Comparison of ENCODE assay signal across 11 cellular contexts in the genomic region with DNA sequence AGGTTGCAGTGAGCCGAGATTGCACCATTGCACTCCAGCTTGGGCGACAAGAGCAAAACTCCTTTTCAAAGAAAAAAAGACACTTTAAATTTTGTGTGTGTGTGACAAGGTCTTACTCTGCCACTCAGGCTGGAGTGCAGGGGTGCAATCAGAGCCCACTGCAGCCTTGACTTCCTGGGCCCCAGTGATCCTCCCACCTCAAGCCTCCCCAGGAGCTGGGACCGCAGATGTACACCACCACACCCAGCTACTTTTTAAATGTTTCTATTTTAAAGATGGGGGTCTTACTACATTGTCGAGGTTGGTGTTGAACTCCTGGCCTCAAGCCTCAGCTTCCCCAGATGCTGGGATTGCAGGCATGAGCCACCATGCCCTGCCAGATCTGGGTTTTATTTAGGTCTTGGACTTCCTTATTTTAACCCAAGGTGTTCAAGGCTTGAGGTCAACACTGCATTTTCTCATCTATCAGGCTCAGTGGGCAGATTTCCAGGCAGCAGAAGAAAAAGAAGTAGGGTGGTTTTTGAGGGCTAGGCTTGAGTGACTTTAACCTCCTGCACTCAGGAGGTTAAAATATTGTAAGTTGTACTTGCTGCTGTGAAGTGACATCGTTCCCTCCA.
A peak's percentile ranks its signal among the peaks of the same experiment; 100 is the strongest.
DNase-seq lines count a peak whose midpoint lies in the region; ATAC-seq and TF ChIP-seq lines count a peak whose summit lies in the region.
"Had no signal": no experiment of that assay in that cellular context is flagged by ENCODE, and none has a peak within 500 bp of the region (broad histone marks: within the 10 kb centered on the region; RNA-seq: fewer than 3 reads in every experiment).

No MANE protein-coding gene starts in this region.

- no peaks in the 10 kb centered on the region for H3K9me3 Mint-ChIP-seq in activated B cell treated with CpG ODN at 0.5 μM for 24 hours

- no peak for TF ChIP-seq CTCF in activated B cell treated with CpG ODN at 0.5 μM for 24 hours (IDR thresholded peaks at IDR 0.05)

- intact Hi-C loops in activated B cell treated with CpG ODN at 0.5 μM for 24 hours (cut with micrococcal nuclease): no loop called here

- POLR2A ChIA-PET in activated B cell treated with CpG ODN at 0.5 μM for 24 hours (lab: Charles Lee): interaction anchor here (1.3 kb wide), 1 partner anchor 8 kb away, joined by 5 read pairs; no protein-coding TSS in a partner anchor

- no peak overlapping the region for H3K4me3 ChIP-seq in BLaER1 treated with 17β-estradiol and CSF1 and Interleukin-3, amounts not matched to agents 10 nM and 100 nM

- H3K4me3 Mint-ChIP-seq in activated B cell treated with CpG ODN at 0.5 μM for 24 hours: peak overlapping the region; percentile 64

- no peaks in the 10 kb centered on the region for H3K27me3 Mint-ChIP-seq in activated B cell treated with CpG ODN at 0.5 μM for 24 hours

- no peaks in the 10 kb centered on the region; a peak in 1 of 22 replicates for H4K20me1 ChIP-seq in BLaER1 treated with 17β-estradiol and CSF1 and Interleukin-3, amounts not matched to agents 10 nM and 100 nM

- H3K4me1 Mint-ChIP-seq in activated B cell treated with CpG ODN at 0.5 μM for 24 hours: peaks cover 41% of the 10 kb centered on the region

- peak overlapping the region; percentile 79 for H3K27ac Mint-ChIP-seq in activated B cell treated with CpG ODN at 0.5 μM for 24 hours

- H3K27ac ChIP-seq in BLaER1 treated with 17β-estradiol and CSF1 and Interleukin-3, amounts not matched to agents 10 nM and 100 nM: no peak overlapping the region
- H3K27ac ChIP-seq: neutrophil had no signal

- DNase-seq in activated B cell treated with CpG ODN at 0.5 μM for 24 hours (no peak), LoVo (ENCODE audit: low spot score) (no peak), kidney tubule cell (ENCODE audit: low spot score) (no peak), NCI-H82 (lab: John Stamatoyannopoulos, UW) (no peak)
- no peak for DNase-seq in stimulated activated CD4-positive, alpha-beta T cell treated with anti-CD3 and anti-CD28 coated beads, Interleukin-15, amount 100 ng/mL, for 24 hours
- DNase-seq: NCI-H2029, T1000 had no signal

- peaks cover 7 to 19% (median 17%) of the 10 kb centered on the region in 10 experiments; a peak in 19 of 20 replicates for H3K4me1 ChIP-seq in BLaER1 treated with 17β-estradiol and CSF1 and Interleukin-3, amounts not matched to agents 10 nM and 100 nM

- H3K4me2 ChIP-seq in BLaER1 treated with 17β-estradiol and CSF1 and Interleukin-3, amounts not matched to agents 10 nM and 100 nM: peak overlapping the region; percentile 4 to 75 (median 57); a peak in 21 of 22 replicates

- H3K36me3 Mint-ChIP-seq in activated B cell treated with CpG ODN at 0.5 μM for 24 hours (ENCODE audit: low read depth): peaks cover 37% of the 10 kb centered on the region

- peak overlapping the region in 2 of 11 experiments; percentile 27 to 30; a peak in 2 of 22 replicates for H3K9ac ChIP-seq in BLaER1 treated with 17β-estradiol and CSF1 and Interleukin-3, amounts not matched to agents 10 nM and 100 nM

- no peaks in the 10 kb centered on the region; a peak in 2 of 22 replicates for H3K36me3 ChIP-seq in BLaER1 treated with 17β-estradiol and CSF1 and Interleukin-3, amounts not matched to agents 10 nM and 100 nM
- H3K36me3 ChIP-seq: neutrophil had no signal

- no peaks in the 10 kb centered on the region for H3K27me3 ChIP-seq in BLaER1 treated with 17β-estradiol and CSF1 and Interleukin-3, amounts not matched to agents 10 nM and 100 nM

- H3K9me3 ChIP-seq in BLaER1 treated with 17β-estradiol and CSF1 and Interleukin-3, amounts not matched to agents 10 nM and 100 nM (replicated peaks in 1 of 11): peaks cover under 1 to 21% (median 4%) of the 10 kb centered on the region in 11 experiments; a peak in 17 of 22 replicates
- H3K9me3 ChIP-seq: neutrophil had no signal

- peak; percentile 62 for ATAC-seq in GM18907 (IDR thresholded peaks at IDR 0.05; ENCODE audit: unreplicated experiment)
- peak; percentile 87 for ATAC-seq in HG02981 (IDR thresholded peaks at IDR 0.05; ENCODE audit: unreplicated experiment)
- peak; percentile 67 for ATAC-seq in activated B cell treated with CpG ODN at 0.5 μM for 24 hours (ENCODE audit: low read depth)

- CTCF ChIA-PET in activated B cell treated with CpG ODN at 0.5 μM for 24 hours (lab: Charles Lee): interaction anchor here (0.6 to 1.1 kb wide), 2 partner anchors 118 to 120 kb away, joined by 3 read pairs; no protein-coding TSS in a partner anchor
